In the genomic region with DNA sequence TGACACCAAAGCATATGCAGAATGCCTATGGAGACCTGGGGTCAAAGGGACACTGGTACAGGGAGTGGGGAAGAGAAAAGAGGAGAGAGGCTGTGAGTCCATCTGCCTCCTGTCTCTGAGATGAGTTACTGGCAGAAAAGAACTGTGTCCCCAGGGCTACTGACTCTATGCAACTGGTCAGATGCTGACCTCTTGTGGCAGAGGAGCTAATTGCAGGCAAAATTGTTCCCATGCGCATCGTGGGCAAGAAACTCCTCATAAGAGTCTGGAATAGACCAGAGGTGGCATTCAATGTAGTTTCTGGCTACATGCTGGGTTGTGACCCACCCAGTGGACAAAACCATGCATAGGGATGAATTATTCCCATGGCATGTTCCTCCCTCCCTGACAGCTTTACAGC, we compare ENCODE assay signal across 10 cellular contexts. TPM values are rescaled to one million over a fixed set of nuclear protein-coding genes. Genes with fewer than 3 reads are reported as not detected.
DNase-seq lines count a peak whose midpoint lies in the region; ATAC-seq, FAIRE-seq and TF ChIP-seq lines count a peak whose summit lies in the region.
"Had no signal": no experiment of that assay in that cellular context is flagged by ENCODE, and none has a peak within 500 bp of the region (broad histone marks: within the 10 kb centered on the region; RNA-seq: fewer than 3 reads in every experiment).

No MANE protein-coding gene starts in this region.

- H3K9ac ChIP-seq in smooth muscle cell (ENCODE audit: low read depth), result no peak overlapping the region

- no peak overlapping the region for H3K4me2 ChIP-seq in smooth muscle cell

- DNase-seq in NCI-H82 (lab: John Stamatoyannopoulos, UW), result peak; percentile 70
- no peak for DNase-seq in bronchial epithelial cell (ENCODE audit: low read depth)
- no peak for DNase-seq in smooth muscle cell (lab: John Stamatoyannopoulos, UW; ENCODE audit: unreplicated experiment)
- no peak for DNase-seq in kidney tubule cell (ENCODE audit: low spot score)
- no peak for DNase-seq in left lobe of liver (ENCODE audit: low spot score)

- H3K36me3 ChIP-seq in bronchial epithelial cell (ENCODE audit: control insufficient read depth, insufficient read depth, low read length) (no peaks in the 10 kb centered on the region), smooth muscle cell (ENCODE audit: low read depth) (no peaks in the 10 kb centered on the region)

- no peaks in the 10 kb centered on the region for H3K27me3 ChIP-seq in bronchial epithelial cell (ENCODE audit: control insufficient read depth, insufficient read depth, low read length)
- no peaks in the 10 kb centered on the region for H3K27me3 ChIP-seq in smooth muscle cell (ENCODE audit: low read depth)

- FAIRE-seq in bronchial epithelial cell (lab: Jason Lieb, UNC), result no peak
- FAIRE-seq: islet of Langerhans, TTC549 had no signal

- 87% methylated on average over 2 of the region's 2 CpGs for WGBS in smooth muscle cell (ENCODE audit: low lambda C conversion rate)

- H2AFZ ChIP-seq in smooth muscle cell (ENCODE audit: low read depth), result no peak overlapping the region

- no peaks in the 10 kb centered on the region for H3K4me1 ChIP-seq in smooth muscle cell (ENCODE audit: low read depth)

- ATAC-seq in GM21723 (IDR thresholded peaks at IDR 0.05; ENCODE audit: unreplicated experiment) (no peak), left lobe of liver (no peak), GM19463 (IDR thresholded peaks at IDR 0.05; ENCODE audit: unreplicated experiment) (no peak)

- TF ChIP-seq CTCF in GM12873 (IDR thresholded peaks at IDR 0.05; ENCODE audit: insufficient read depth, low read depth, low read length, missing control alignments) (peak; percentile 78), bronchial epithelial cell (IDR thresholded peaks at IDR 0.05; ENCODE audit: insufficient read depth, low read length, severe bottlenecking) (peak; percentile 44), smooth muscle cell (IDR thresholded peaks at IDR 0.05; ENCODE audit: borderline replicate concordance, insufficient read depth, poor library complexity, severe bottlenecking) (peak; percentile 34)

- no peak overlapping the region for H3K27ac ChIP-seq in smooth muscle cell (ENCODE audit: low read depth)

- H3K79me2 ChIP-seq in smooth muscle cell (ENCODE audit: low read depth), result no peaks in the 10 kb centered on the region

- no peaks in the 10 kb centered on the region for H4K20me1 ChIP-seq in smooth muscle cell (ENCODE audit: low read depth)

- no peak overlapping the region for H3K4me3 ChIP-seq in bronchial epithelial cell (ENCODE audit: low read depth, low read length)
- H3K4me3 ChIP-seq in smooth muscle cell, result no peak overlapping the region

- H3K9me3 ChIP-seq in smooth muscle cell (replicated peaks; ENCODE audit: low read depth), result no peaks in the 10 kb centered on the region

- H3F3A ChIP-seq in smooth muscle cell (ENCODE audit: low read depth), result no peaks in the 10 kb centered on the region

RNA-seq across cellular contexts. Expression of a gene that starts 26.1 kb away (rescaled TPM):
- 2.7 and 6.3 TPM in 2 replicates for total RNA-seq in bronchial epithelial cell
- 4.6 and 6.0 TPM in 2 replicates for total RNA-seq in smooth muscle cell
- polyA plus RNA-seq in smooth muscle cell, result 4.3 and 10.2 TPM in 2 replicates
- total RNA-seq in left lobe of liver, result 2.9 TPM

RNA-seq across cellular contexts. Expression of a gene that starts 47.9 kb away (rescaled TPM):
- total RNA-seq in bronchial epithelial cell, result 1.6 and 3.2 TPM in 2 replicates
- not detected in 2 replicates for total RNA-seq in smooth muscle cell
- not detected in 2 replicates for polyA plus RNA-seq in smooth muscle cell
- not detected for total RNA-seq in left lobe of liver
